Comparison of ENCODE assay signal across 1 cellular context in the genomic region with DNA sequence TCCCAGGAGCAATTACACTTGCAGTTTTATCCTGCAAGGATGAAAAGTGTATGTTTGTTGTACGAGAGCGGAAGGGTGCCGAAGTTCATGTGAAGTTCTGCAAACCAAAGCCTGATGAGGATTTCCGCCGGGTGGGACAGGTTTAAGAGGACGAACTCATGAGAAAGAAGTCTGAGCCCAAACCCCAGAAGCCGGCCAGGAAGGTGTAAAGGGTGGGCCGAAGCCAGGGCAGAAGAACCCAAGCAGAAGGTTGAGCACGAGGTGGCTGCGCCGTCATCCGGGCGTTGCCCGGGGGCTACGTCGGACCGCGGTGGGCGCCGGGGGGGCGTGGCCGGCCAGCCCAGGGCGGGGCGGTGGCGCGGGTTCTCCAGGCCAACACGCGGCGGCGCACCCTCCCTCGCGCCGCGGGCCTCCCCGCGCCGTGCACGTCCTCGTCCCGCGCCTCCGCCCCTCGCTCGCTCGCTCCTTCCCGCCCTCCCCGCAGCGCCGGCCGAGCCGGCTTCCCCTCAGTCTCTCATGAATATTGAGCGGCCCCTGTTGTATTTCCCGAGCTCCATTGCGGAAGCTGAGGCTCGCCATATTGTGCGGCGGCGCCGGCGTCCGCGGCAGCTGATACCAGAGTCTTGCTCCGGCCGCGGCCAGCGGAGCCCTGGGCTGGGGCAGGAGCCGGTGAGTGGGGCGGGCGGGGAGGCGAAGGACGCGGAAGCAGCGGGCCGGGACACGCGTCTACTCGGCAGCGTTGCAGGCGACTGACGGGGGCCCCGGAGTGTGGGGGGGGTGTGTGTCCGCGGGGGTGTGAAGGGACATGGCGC.
TF ChIP-seq lines count a peak whose summit lies in the region.

A gene (plus strand): TSS at position 578 of the 812 bp plus-strand sequence. CDS start 41,996 bp downstream, outside the sequence.

TF ChIP-seq in K562, 482 proteins besides CTCF, POLR2A, EP300 and RAD21 (continued from another document and continues in another):
- TF ChIP-seq, protein P1, sequence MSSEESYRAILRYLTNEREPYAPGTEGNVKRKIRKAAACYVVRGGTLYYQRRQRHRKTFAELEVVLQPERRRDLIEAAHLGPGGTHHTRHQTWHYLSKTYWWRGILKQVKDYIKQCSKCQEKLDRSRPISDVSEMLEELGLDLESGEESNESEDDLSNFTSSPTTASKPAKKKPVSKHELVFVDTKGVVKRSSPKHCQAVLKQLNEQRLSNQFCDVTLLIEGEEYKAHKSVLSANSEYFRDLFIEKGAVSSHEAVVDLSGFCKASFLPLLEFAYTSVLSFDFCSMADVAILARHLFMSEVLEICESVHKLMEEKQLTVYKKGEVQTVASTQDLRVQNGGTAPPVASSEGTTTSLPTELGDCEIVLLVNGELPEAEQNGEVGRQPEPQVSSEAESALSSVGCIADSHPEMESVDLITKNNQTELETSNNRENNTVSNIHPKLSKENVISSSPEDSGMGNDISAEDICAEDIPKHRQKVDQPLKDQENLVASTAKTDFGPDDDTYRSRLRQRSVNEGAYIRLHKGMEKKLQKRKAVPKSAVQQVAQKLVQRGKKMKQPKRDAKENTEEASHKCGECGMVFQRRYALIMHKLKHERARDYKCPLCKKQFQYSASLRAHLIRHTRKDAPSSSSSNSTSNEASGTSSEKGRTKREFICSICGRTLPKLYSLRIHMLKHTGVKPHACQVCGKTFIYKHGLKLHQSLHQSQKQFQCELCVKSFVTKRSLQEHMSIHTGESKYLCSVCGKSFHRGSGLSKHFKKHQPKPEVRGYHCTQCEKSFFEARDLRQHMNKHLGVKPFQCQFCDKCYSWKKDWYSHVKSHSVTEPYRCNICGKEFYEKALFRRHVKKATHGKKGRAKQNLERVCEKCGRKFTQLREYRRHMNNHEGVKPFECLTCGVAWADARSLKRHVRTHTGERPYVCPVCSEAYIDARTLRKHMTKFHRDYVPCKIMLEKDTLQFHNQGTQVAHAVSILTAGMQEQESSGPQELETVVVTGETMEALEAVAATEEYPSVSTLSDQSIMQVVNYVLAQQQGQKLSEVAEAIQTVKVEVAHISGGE (CRISPR knock-in tag; IDR thresholded peaks at IDR 0.05): peak in 1 of 3 experiments; percentile 79; a peak in 2 of 6 replicates
- TF ChIP-seq ELF1 (tag; IDR thresholded peaks at IDR 0.05) (peak; percentile 79), BCOR (IDR thresholded peaks at IDR 0.05) (0 out of 2 replicates have a peak, but pooled peaks have one; percentile 6), CCNT2 (IDR thresholded peaks at IDR 0.05; ENCODE audit: borderline replicate concordance, extremely low read depth, insufficient read length, low read depth, low read length) (peak; percentile 74), SMAD4 (CRISPR knock-in tag; conservative IDR thresholded peaks at IDR 0.05) (peak; percentile 54), XRCC4 (IDR thresholded peaks at IDR 0.05; ENCODE audit: extremely low read depth, insufficient read depth, insufficient read length) (no peak), HNRNPL (IDR thresholded peaks at IDR 0.05; ENCODE audit: low read depth, low read length) (0 out of 2 replicates have a peak, but pooled peaks have one; percentile 10), GABPA (tag; conservative IDR thresholded peaks at IDR 0.05; ENCODE audit: low read depth) (peak; percentile 64), ZEB2 (IDR thresholded peaks at IDR 0.05) (no peak), HDAC8 (tag; IDR thresholded peaks at IDR 0.05) (peak; percentile 51; the same call in 1 of the 2 replicates), NR3C1 (CRISPR knock-in tag; IDR thresholded peaks at IDR 0.05) (peak; percentile 33; the same call in 1 of the 2 replicates), RBFOX2 (IDR thresholded peaks at IDR 0.05; ENCODE audit: low read depth, low read length) (peak; percentile 91), GTF2A2 (tag; IDR thresholded peaks at IDR 0.05) (peak; percentile 47; the same call in 1 of the 2 replicates), ERF (CRISPR knock-in tag; IDR thresholded peaks at IDR 0.05) (peak; percentile 52; the same call in 1 of the 2 replicates), ETV1 (tag; conservative IDR thresholded peaks at IDR 0.05; ENCODE audit: low read depth) (0 out of 2 replicates have a peak, but pooled peaks have one; percentile 12), POLR2G (IDR thresholded peaks at IDR 0.05; ENCODE audit: low read depth, low read length) (peak; percentile 94), ZNF780A (CRISPR knock-in tag; IDR thresholded peaks at IDR 0.05) (no peak), JUN (IDR thresholded peaks at IDR 0.05; ENCODE audit: borderline replicate concordance, low read depth, low read length) (peak; percentile 57; the same call in 1 of the 2 replicates), JUN (CRISPR knock-in tag; IDR thresholded peaks at IDR 0.05; ENCODE audit: borderline replicate concordance) (0 out of 2 replicates have a peak, but pooled peaks have one; percentile 15), RUNX1 (IDR thresholded peaks at IDR 0.05; ENCODE audit: low read depth) (no peak), HNRNPLL (IDR thresholded peaks at IDR 0.05; ENCODE audit: low read depth, low read length, poor library complexity, severe bottlenecking) (peak; percentile 9), CREM (IDR thresholded peaks at IDR 0.05; ENCODE audit: low read depth) (peak; percentile 70), HDAC2 (IDR thresholded peaks at IDR 0.05) (0 out of 2 replicates have a peak, but pooled peaks have one; percentile 14), NR2C2 (CRISPR knock-in tag; IDR thresholded peaks at IDR 0.05) (no peak), NR2C2 (tag; IDR thresholded peaks at IDR 0.05) (peak; percentile 53), TBP (optimal IDR thresholded peaks at IDR 0.05; ENCODE audit: low read depth, low read length) (peak; percentile 57), ZNF124 (CRISPR knock-in tag; IDR thresholded peaks at IDR 0.05) (no peak), EWSR1 (IDR thresholded peaks at IDR 0.05; ENCODE audit: borderline replicate concordance, low read depth, partially characterized antibody) (no peak), TRIM28 (IDR thresholded peaks at IDR 0.05) (peak; percentile 16; the same call in 1 of the 2 replicates), ELF2 (CRISPR knock-in tag; IDR thresholded peaks at IDR 0.05) (peak; percentile 55), MTA3 (IDR thresholded peaks at IDR 0.05; ENCODE audit: borderline replicate concordance) (peak; percentile 57; the same call in 1 of the 2 replicates), EP400 (IDR thresholded peaks at IDR 0.05) (peak; percentile 61; the same call in 1 of the 2 replicates), ZFP36 (IDR thresholded peaks at IDR 0.05; ENCODE audit: low read depth, low read length, partially characterized antibody) (peak; percentile 4)
- TF ChIP-seq, protein P2, sequence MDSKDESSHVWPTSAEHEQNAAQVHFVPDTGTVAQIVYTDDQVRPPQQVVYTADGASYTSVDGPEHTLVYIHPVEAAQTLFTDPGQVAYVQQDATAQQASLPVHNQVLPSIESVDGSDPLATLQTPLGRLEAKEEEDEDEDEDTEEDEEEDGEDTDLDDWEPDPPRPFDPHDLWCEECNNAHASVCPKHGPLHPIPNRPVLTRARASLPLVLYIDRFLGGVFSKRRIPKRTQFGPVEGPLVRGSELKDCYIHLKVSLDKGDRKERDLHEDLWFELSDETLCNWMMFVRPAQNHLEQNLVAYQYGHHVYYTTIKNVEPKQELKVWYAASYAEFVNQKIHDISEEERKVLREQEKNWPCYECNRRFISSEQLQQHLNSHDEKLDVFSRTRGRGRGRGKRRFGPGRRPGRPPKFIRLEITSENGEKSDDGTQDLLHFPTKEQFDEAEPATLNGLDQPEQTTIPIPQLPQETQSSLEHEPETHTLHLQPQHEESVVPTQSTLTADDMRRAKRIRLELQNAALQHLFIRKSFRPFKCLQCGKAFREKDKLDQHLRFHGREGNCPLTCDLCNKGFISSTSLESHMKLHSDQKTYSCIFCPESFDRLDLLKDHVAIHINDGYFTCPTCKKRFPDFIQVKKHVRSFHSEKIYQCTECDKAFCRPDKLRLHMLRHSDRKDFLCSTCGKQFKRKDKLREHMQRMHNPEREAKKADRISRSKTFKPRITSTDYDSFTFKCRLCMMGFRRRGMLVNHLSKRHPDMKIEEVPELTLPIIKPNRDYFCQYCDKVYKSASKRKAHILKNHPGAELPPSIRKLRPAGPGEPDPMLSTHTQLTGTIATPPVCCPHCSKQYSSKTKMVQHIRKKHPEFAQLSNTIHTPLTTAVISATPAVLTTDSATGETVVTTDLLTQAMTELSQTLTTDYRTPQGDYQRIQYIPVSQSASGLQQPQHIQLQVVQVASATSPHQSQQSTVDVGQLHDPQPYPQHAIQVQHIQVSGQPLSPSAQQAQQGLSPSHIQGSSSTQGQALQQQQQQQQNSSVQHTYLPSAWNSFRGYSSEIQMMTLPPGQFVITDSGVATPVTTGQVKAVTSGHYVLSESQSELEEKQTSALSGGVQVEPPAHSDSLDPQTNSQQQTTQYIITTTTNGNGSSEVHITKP (IDR thresholded peaks at IDR 0.05; ENCODE audit: partially characterized antibody): no peak
- TF ChIP-seq, protein P3, sequence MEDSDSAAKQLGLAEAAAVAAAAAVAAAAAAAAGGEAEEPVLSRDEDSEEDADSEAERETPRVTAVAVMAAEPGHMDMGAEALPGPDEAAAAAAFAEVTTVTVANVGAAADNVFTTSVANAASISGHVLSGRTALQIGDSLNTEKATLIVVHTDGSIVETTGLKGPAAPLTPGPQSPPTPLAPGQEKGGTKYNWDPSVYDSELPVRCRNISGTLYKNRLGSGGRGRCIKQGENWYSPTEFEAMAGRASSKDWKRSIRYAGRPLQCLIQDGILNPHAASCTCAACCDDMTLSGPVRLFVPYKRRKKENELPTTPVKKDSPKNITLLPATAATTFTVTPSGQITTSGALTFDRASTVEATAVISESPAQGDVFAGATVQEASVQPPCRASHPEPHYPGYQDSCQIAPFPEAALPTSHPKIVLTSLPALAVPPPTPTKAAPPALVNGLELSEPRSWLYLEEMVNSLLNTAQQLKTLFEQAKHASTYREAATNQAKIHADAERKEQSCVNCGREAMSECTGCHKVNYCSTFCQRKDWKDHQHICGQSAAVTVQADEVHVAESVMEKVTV (CRISPR knock-in tag; IDR thresholded peaks at IDR 0.05): peak; percentile 24; the same call in 1 of the 2 replicates
- TF ChIP-seq, protein P4, sequence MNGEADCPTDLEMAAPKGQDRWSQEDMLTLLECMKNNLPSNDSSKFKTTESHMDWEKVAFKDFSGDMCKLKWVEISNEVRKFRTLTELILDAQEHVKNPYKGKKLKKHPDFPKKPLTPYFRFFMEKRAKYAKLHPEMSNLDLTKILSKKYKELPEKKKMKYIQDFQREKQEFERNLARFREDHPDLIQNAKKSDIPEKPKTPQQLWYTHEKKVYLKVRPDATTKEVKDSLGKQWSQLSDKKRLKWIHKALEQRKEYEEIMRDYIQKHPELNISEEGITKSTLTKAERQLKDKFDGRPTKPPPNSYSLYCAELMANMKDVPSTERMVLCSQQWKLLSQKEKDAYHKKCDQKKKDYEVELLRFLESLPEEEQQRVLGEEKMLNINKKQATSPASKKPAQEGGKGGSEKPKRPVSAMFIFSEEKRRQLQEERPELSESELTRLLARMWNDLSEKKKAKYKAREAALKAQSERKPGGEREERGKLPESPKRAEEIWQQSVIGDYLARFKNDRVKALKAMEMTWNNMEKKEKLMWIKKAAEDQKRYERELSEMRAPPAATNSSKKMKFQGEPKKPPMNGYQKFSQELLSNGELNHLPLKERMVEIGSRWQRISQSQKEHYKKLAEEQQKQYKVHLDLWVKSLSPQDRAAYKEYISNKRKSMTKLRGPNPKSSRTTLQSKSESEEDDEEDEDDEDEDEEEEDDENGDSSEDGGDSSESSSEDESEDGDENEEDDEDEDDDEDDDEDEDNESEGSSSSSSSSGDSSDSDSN (IDR thresholded peaks at IDR 0.05; ENCODE audit: borderline replicate concordance in 1 of 2, low read depth in 2 of 2, low read length in 2 of 2): peak in 1 of 2 experiments; percentile 38; a peak in 1 of 4 replicates
- TF ChIP-seq, protein P5, sequence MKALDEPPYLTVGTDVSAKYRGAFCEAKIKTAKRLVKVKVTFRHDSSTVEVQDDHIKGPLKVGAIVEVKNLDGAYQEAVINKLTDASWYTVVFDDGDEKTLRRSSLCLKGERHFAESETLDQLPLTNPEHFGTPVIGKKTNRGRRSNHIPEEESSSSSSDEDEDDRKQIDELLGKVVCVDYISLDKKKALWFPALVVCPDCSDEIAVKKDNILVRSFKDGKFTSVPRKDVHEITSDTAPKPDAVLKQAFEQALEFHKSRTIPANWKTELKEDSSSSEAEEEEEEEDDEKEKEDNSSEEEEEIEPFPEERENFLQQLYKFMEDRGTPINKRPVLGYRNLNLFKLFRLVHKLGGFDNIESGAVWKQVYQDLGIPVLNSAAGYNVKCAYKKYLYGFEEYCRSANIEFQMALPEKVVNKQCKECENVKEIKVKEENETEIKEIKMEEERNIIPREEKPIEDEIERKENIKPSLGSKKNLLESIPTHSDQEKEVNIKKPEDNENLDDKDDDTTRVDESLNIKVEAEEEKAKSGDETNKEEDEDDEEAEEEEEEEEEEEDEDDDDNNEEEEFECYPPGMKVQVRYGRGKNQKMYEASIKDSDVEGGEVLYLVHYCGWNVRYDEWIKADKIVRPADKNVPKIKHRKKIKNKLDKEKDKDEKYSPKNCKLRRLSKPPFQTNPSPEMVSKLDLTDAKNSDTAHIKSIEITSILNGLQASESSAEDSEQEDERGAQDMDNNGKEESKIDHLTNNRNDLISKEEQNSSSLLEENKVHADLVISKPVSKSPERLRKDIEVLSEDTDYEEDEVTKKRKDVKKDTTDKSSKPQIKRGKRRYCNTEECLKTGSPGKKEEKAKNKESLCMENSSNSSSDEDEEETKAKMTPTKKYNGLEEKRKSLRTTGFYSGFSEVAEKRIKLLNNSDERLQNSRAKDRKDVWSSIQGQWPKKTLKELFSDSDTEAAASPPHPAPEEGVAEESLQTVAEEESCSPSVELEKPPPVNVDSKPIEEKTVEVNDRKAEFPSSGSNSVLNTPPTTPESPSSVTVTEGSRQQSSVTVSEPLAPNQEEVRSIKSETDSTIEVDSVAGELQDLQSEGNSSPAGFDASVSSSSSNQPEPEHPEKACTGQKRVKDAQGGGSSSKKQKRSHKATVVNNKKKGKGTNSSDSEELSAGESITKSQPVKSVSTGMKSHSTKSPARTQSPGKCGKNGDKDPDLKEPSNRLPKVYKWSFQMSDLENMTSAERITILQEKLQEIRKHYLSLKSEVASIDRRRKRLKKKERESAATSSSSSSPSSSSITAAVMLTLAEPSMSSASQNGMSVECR (CRISPR knock-in tag; IDR thresholded peaks at IDR 0.05): peak; percentile 35; the same call in 1 of the 2 replicates
- TF ChIP-seq, protein P6, sequence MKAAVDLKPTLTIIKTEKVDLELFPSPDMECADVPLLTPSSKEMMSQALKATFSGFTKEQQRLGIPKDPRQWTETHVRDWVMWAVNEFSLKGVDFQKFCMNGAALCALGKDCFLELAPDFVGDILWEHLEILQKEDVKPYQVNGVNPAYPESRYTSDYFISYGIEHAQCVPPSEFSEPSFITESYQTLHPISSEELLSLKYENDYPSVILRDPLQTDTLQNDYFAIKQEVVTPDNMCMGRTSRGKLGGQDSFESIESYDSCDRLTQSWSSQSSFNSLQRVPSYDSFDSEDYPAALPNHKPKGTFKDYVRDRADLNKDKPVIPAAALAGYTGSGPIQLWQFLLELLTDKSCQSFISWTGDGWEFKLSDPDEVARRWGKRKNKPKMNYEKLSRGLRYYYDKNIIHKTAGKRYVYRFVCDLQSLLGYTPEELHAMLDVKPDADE (conservative IDR thresholded peaks at IDR 0.05; ENCODE audit: control insufficient read depth, low read depth, low read length): peak; percentile 39; the same call in 1 of the 2 replicates
